ENCODE assay signal across 25 cellular contexts in the genomic region with DNA sequence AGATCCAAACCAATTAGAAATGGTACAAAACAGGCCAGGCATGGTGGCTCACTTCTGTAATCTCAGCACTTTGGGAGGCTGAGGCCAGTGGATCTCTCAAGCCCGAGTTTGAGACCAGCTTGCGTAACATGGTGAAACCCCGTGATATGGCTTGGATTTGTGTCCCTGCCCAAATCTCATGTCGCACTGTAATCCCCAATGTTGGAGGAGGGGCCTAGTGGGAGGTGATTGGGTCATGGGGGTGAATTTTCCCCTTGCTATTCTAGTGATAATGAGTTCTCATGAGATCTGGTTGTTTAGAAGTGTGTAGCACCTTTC.
"Had no signal": no experiment of that assay in that cellular context is flagged by ENCODE, and none has a peak within 500 bp of the region (broad histone marks: within the 10 kb centered on the region; RNA-seq: fewer than 3 reads in every experiment).

No MANE protein-coding gene starts in this region.

- ATAC-seq: left lobe of liver; mucosa of descending colon; natural killer cell treated with Interleukin-12 subunit alpha and Interleukin-12 subunit beta and Interleukin-15 and Interleukin-18, amount 100 ng/mL, for 72 hours; stimulated activated effector memory CD8-positive, alpha-beta T cell treated with anti-CD3 and anti-CD28 coated beads, Interleukin-12 subunit alpha, Interleukin-12 subunit beta, amount 100 ng/mL, for 72 hours; stimulated activated naive CD8-positive, alpha-beta T cell treated with anti-CD3 and anti-CD28 coated beads, Interleukin-15, Interleukin-2, amounts not matched to agents 100 U/mL and 50 U/mL, for 24 hours had no signal

- H3K9me3 Mint-ChIP-seq: natural killer cell treated with Interleukin-12 subunit alpha and Interleukin-12 subunit beta and Interleukin-15 and Interleukin-18, amount 100 ng/mL, for 72 hours; stimulated activated effector memory CD8-positive, alpha-beta T cell treated with anti-CD3 and anti-CD28 coated beads, Interleukin-12 subunit alpha, Interleukin-12 subunit beta, amount 100 ng/mL, for 72 hours had no signal

- H2AFZ ChIP-seq: neural progenitor cell had no signal

- H3K27me3 ChIP-seq: dorsolateral prefrontal cortex, right atrium auricular region, tibial nerve, upper lobe of left lung had no signal

- H3K4me1 Mint-ChIP-seq: mesothelial cell of epicardium; neural progenitor cell; stimulated activated effector memory CD8-positive, alpha-beta T cell treated with anti-CD3 and anti-CD28 coated beads, Interleukin-12 subunit alpha, Interleukin-12 subunit beta, amount 100 ng/mL, for 72 hours had no signal

- H3K27me3 Mint-ChIP-seq: naive B cell had no signal

- H3K27ac ChIP-seq: dorsolateral prefrontal cortex, neural progenitor cell, prostate gland, right atrium auricular region, sigmoid colon, thoracic aorta, tibial nerve, upper lobe of left lung had no signal

- H3K36me3 Mint-ChIP-seq: mesothelial cell of epicardium; stimulated activated effector memory CD8-positive, alpha-beta T cell treated with anti-CD3 and anti-CD28 coated beads, Interleukin-12 subunit alpha, Interleukin-12 subunit beta, amount 100 ng/mL, for 72 hours had no signal

- H3K4me3 ChIP-seq: dorsolateral prefrontal cortex, lung, mucosa of descending colon, neural progenitor cell, prostate gland, right atrium auricular region, sigmoid colon, thoracic aorta, tibial nerve, upper lobe of left lung had no signal

- FAIRE-seq: colon, frontal cortex, kidney, urothelium cell line had no signal

- H3K9ac ChIP-seq: neural progenitor cell had no signal

- H3K4me3 Mint-ChIP-seq: mesothelial cell of epicardium; natural killer cell treated with Interleukin-12 subunit alpha and Interleukin-12 subunit beta and Interleukin-15 and Interleukin-18, amount 100 ng/mL, for 72 hours; neural progenitor cell; stimulated activated effector memory CD8-positive, alpha-beta T cell treated with anti-CD3 and anti-CD28 coated beads, Interleukin-12 subunit alpha, Interleukin-12 subunit beta, amount 100 ng/mL, for 72 hours had no signal

- DNase-seq: dorsolateral prefrontal cortex; effector CD4-positive, alpha-beta T cell; kidney; mesenchymal stem cell; mucosa of descending colon; naive B cell; nucleus accumbens; sigmoid colon; stimulated activated CD4-positive, alpha-beta T cell treated with anti-CD3 and anti-CD28 coated beads, Interleukin-2, amount 100 ng/mL, for 24 hours; stimulated activated CD4-positive, alpha-beta T cell treated with anti-CD3 and anti-CD28 coated beads, Interleukin-4, amount 100 ng/mL, for 24 hours; stimulated activated naive CD8-positive, alpha-beta T cell treated with anti-CD3 and anti-CD28 coated beads, Interleukin-15, Interleukin-2, amounts not matched to agents 100 U/mL and 50 U/mL, for 24 hours; upper lobe of left lung had no signal

- H3K9me3 ChIP-seq: prostate gland, thoracic aorta had no signal

- H3K36me3 ChIP-seq: neural progenitor cell, prostate gland, right atrium auricular region, sigmoid colon, thoracic aorta, tibial nerve, upper lobe of left lung had no signal

- H3K27ac Mint-ChIP-seq: mesothelial cell of epicardium; natural killer cell treated with Interleukin-12 subunit alpha and Interleukin-12 subunit beta and Interleukin-15 and Interleukin-18, amount 100 ng/mL, for 72 hours; neural progenitor cell; stimulated activated effector memory CD8-positive, alpha-beta T cell treated with anti-CD3 and anti-CD28 coated beads, Interleukin-12 subunit alpha, Interleukin-12 subunit beta, amount 100 ng/mL, for 72 hours had no signal

- H3K4me2 ChIP-seq: neural progenitor cell had no signal

- H3K4me1 ChIP-seq: neural progenitor cell, prostate gland, right atrium auricular region, sigmoid colon, tibial nerve, upper lobe of left lung had no signal
